21 cellular contexts compared by ENCODE assay signal in genomic region chr14:100077441-100077840, GRCh38. TPM values are rescaled to one million over a fixed set of nuclear protein-coding genes. Genes with fewer than 3 reads are reported as not detected.
A peak's percentile ranks its signal among the peaks of the same experiment; 100 is the strongest.
DNase-seq lines count a peak whose midpoint lies in the region; ATAC-seq and TF ChIP-seq lines count a peak whose summit lies in the region.
"Had no signal": no experiment of that assay in that cellular context is flagged by ENCODE, and none has a peak within 500 bp of the region (broad histone marks: within the 10 kb centered on the region; RNA-seq: fewer than 3 reads in every experiment).

No MANE protein-coding gene starts in this region.

- no peaks in the 10 kb centered on the region for H3K9me3 Mint-ChIP-seq in T-helper 1 cell treated with Interleukin-12 subunit alpha and Interleukin-12 subunit beta and Interleukin-4 antibody, amounts not matched to agents 30 μg/mL and 1 μg/mL, for 36 hours
- H3K9me3 Mint-ChIP-seq in activated naive CD8-positive, alpha-beta T cell treated with anti-CD3 and anti-CD28 coated beads, Interleukin-2, amount 10 ng/mL, durations not matched to agents 7 days and 5 days: no peaks in the 10 kb centered on the region
- no peaks in the 10 kb centered on the region for H3K9me3 Mint-ChIP-seq in neural crest cell

- no peak for DNase-seq in T-helper 1 cell
- no peak for DNase-seq in HL-60 (ENCODE audit: low read depth in 1 of 2, low spot score in 1 of 2)
- DNase-seq in activated naive CD8-positive, alpha-beta T cell treated with anti-CD3 and anti-CD28 coated beads, Interleukin-2, amount 10 ng/mL, durations not matched to agents 7 days and 5 days: no peak
- no peak for DNase-seq in neural crest cell (ENCODE audit: low read depth, low spot score)
- no peak for DNase-seq in breast epithelium (ENCODE audit: low spot score in 2 of 2)
- no peak for DNase-seq in AML-193 (lab: John Stamatoyannopoulos, UW)
- DNase-seq: activated CD4-positive, alpha-beta T cell treated with anti-CD3 and anti-CD28 coated beads, Interleukin-2, amount 50 U/mL, for 4 hours; brain microvascular endothelial cell; C1 segment of cervical spinal cord; DMS53; left ventricle myocardium inferior; NCI-H1436; Peyer's patch; stimulated activated CD4-positive, alpha-beta T cell treated with anti-CD3 and anti-CD28 coated beads, Interleukin-4, amount 100 ng/mL, for 4 hours; stimulated activated CD8-positive, alpha-beta memory T cell treated with anti-CD3 and anti-CD28 coated beads, Interleukin-4, amount 100 ng/mL, for 48 hours; transverse colon had no signal

- POLR2A ChIA-PET in activated naive CD8-positive, alpha-beta T cell treated with anti-CD3 and anti-CD28 coated beads, Interleukin-2, amount 10 ng/mL, durations not matched to agents 7 days and 5 days (lab: Charles Lee): interaction anchor here (0.9 to 10.4 kb wide), 3 partner anchors 8 to 28 kb away, joined by 4 to 297 read pairs (median 6); partner anchors contain the start of gene EVL

- H3K27me3 ChIP-seq in HL-60 (ENCODE audit: insufficient read depth, poor library complexity, severe bottlenecking): no peaks in the 10 kb centered on the region
- no peaks in the 10 kb centered on the region for H3K27me3 ChIP-seq in breast epithelium
- H3K27me3 ChIP-seq: brain microvascular endothelial cell, Peyer's patch, transverse colon had no signal

- TF ChIP-seq CTCF in HL-60 (IDR thresholded peaks at IDR 0.05; ENCODE audit: insufficient read depth, low read length) (no peak), neural crest cell (conservative IDR thresholded peaks at IDR 0.05) (no peak), breast epithelium (IDR thresholded peaks at IDR 0.05) (no peak)

- peaks cover 78% of the 10 kb centered on the region for H3K36me3 Mint-ChIP-seq in T-helper 1 cell treated with Interleukin-12 subunit alpha and Interleukin-12 subunit beta and Interleukin-4 antibody, amounts not matched to agents 30 μg/mL and 1 μg/mL, for 36 hours (ENCODE audit: low read depth)
- peaks cover 68% of the 10 kb centered on the region for H3K36me3 Mint-ChIP-seq in activated naive CD8-positive, alpha-beta T cell treated with anti-CD3 and anti-CD28 coated beads, Interleukin-2, amount 10 ng/mL, durations not matched to agents 7 days and 5 days
- H3K36me3 Mint-ChIP-seq in neural crest cell (ENCODE audit: low read depth): no peaks in the 10 kb centered on the region

- peak overlapping the region; percentile 77 for H3K27ac ChIP-seq in HL-60 (replicated peaks)
- peak overlapping the region in 1 of 2 donors; percentile 35 for H3K27ac ChIP-seq in breast epithelium
- H3K27ac ChIP-seq: 22Rv1, brain microvascular endothelial cell, prostate gland had no signal

- H3K9me3 ChIP-seq in breast epithelium: no peaks in the 10 kb centered on the region
- H3K9me3 ChIP-seq: left ventricle myocardium inferior, Peyer's patch, prostate gland, transverse colon had no signal

- H3K4me1 Mint-ChIP-seq in T-helper 1 cell treated with Interleukin-12 subunit alpha and Interleukin-12 subunit beta and Interleukin-4 antibody, amounts not matched to agents 30 μg/mL and 1 μg/mL, for 36 hours (ENCODE audit: low read depth): peaks cover 89% of the 10 kb centered on the region
- peaks cover 85% of the 10 kb centered on the region for H3K4me1 Mint-ChIP-seq in activated naive CD8-positive, alpha-beta T cell treated with anti-CD3 and anti-CD28 coated beads, Interleukin-2, amount 10 ng/mL, durations not matched to agents 7 days and 5 days
- H3K4me1 Mint-ChIP-seq in neural crest cell: peaks cover 53% of the 10 kb centered on the region

- H3K4me3 Mint-ChIP-seq in T-helper 1 cell treated with Interleukin-12 subunit alpha and Interleukin-12 subunit beta and Interleukin-4 antibody, amounts not matched to agents 30 μg/mL and 1 μg/mL, for 36 hours: peak overlapping the region; percentile 85
- peak overlapping the region; percentile 96 for H3K4me3 Mint-ChIP-seq in activated naive CD8-positive, alpha-beta T cell treated with anti-CD3 and anti-CD28 coated beads, Interleukin-2, amount 10 ng/mL, durations not matched to agents 7 days and 5 days
- H3K4me3 Mint-ChIP-seq in neural crest cell: no peak overlapping the region

- H3K27ac Mint-ChIP-seq in T-helper 1 cell treated with Interleukin-12 subunit alpha and Interleukin-12 subunit beta and Interleukin-4 antibody, amounts not matched to agents 30 μg/mL and 1 μg/mL, for 36 hours: peak overlapping the region; percentile 97
- H3K27ac Mint-ChIP-seq in activated naive CD8-positive, alpha-beta T cell treated with anti-CD3 and anti-CD28 coated beads, Interleukin-2, amount 10 ng/mL, durations not matched to agents 7 days and 5 days: peak overlapping the region; percentile 88
- H3K27ac Mint-ChIP-seq in neural crest cell (ENCODE audit: unreplicated experiment): peak overlapping the region; percentile 52

- peaks cover 9 to 19% of the 10 kb centered on the region in 2 donors for H3K4me1 ChIP-seq in breast epithelium

- intact Hi-C loops in breast epithelium (cut with DNase I; ENCODE audit: low total_unique reads): no loop called here

- H3K36me3 ChIP-seq in breast epithelium: no peaks in the 10 kb centered on the region
- H3K36me3 ChIP-seq: brain microvascular endothelial cell, left ventricle myocardium inferior, Peyer's patch, prostate gland, transverse colon had no signal

- TF ChIP-seq POLR2A in breast epithelium (IDR thresholded peaks at IDR 0.05): no peak

- H3K27me3 Mint-ChIP-seq in T-helper 1 cell treated with Interleukin-12 subunit alpha and Interleukin-12 subunit beta and Interleukin-4 antibody, amounts not matched to agents 30 μg/mL and 1 μg/mL, for 36 hours (ENCODE audit: low read depth): no peaks in the 10 kb centered on the region
- H3K27me3 Mint-ChIP-seq in activated naive CD8-positive, alpha-beta T cell treated with anti-CD3 and anti-CD28 coated beads, Interleukin-2, amount 10 ng/mL, durations not matched to agents 7 days and 5 days: no peaks in the 10 kb centered on the region
- H3K27me3 Mint-ChIP-seq in neural crest cell (ENCODE audit: low read depth): no peaks in the 10 kb centered on the region

- ATAC-seq in activated naive CD8-positive, alpha-beta T cell treated with anti-CD3 and anti-CD28 coated beads, Interleukin-2, amount 10 ng/mL, durations not matched to agents 7 days and 5 days (ENCODE audit: low read depth): no peak
- no peak for ATAC-seq in GM19397 (IDR thresholded peaks at IDR 0.05; ENCODE audit: unreplicated experiment)

- H3K4me3 ChIP-seq in HL-60 (replicated peaks; ENCODE audit: insufficient read depth, low read length) (no peak overlapping the region), breast epithelium (no peak overlapping the region)
- H3K4me3 ChIP-seq: left ventricle myocardium inferior, Peyer's patch, prostate gland, skin epidermis, transverse colon had no signal

RNA-seq across cellular contexts. Expression of gene EVL, which starts 12.2 kb away (rescaled TPM):
- total RNA-seq in activated naive CD8-positive, alpha-beta T cell treated with anti-CD3 and anti-CD28 coated beads, Interleukin-2, amount 10 ng/mL, durations not matched to agents 7 days and 5 days: 1,000 to 10,000 TPM; 1,124 to 1,144 TPM
- 197 and 218 TPM in 2 replicates for total RNA-seq in neural crest cell
- total RNA-seq in breast epithelium: 100 to 1,000 TPM in 2 of 3 donors, 10 to 100 TPM in 1; 50.7 to 116 (median 107) TPM
